Comparison of ENCODE assay signal across 8 cellular contexts in genomic region chr6:125748534-125749111, GRCh38. TPM values are rescaled to one million over a fixed set of nuclear protein-coding genes. Genes with fewer than 3 reads are reported as not detected.
A peak's percentile ranks its signal among the peaks of the same experiment; 100 is the strongest.
DNase-seq lines count a peak whose midpoint lies in the region; ATAC-seq and TF ChIP-seq lines count a peak whose summit lies in the region.

No MANE protein-coding gene starts in this region.

- H3K27me3 ChIP-seq in heart left ventricle, result peaks cover 0 to 81% (median 0%) of the 10 kb centered on the region in 9 donors
- H3K27me3 ChIP-seq in Panc1 (ENCODE audit: control insufficient read depth, insufficient read depth, low read length), result peaks cover 78% of the 10 kb centered on the region
- peaks cover 91% of the 10 kb centered on the region for H3K27me3 ChIP-seq in mononuclear cell (ENCODE audit: insufficient read depth, low read length)

- 0 to 1% (median 1%) methylated on average over 25 of the region's 25 CpGs for WGBS in heart left ventricle, 4 donors

- no TSS peak for BruUV-seq in Panc1 (replicated peaks; lab: Mats Ljungman, UMichigan)

- ATAC-seq in heart left ventricle, result no peak
- ATAC-seq in Panc1, result peak; percentile 33
- no peak for ATAC-seq in GM21381 (IDR thresholded peaks at IDR 0.05; ENCODE audit: unreplicated experiment)

- H3K4me1 ChIP-seq in heart left ventricle, result peaks cover 0 to 52% (median 2%) of the 10 kb centered on the region in 12 donors
- peaks cover 27% of the 10 kb centered on the region for H3K4me1 ChIP-seq in Panc1 (ENCODE audit: control insufficient read depth, insufficient read depth, low read length)
- peaks cover 41% of the 10 kb centered on the region for H3K4me1 ChIP-seq in mononuclear cell (ENCODE audit: insufficient read depth, low read length)

- peak overlapping the region; percentile 56 to 89 (median 79) for H3K4me3 ChIP-seq in heart left ventricle
- H3K4me3 ChIP-seq in Panc1 (ENCODE audit: low read depth in 2 of 2, low read length in 2 of 2), result peak overlapping the region; percentile 65 to 71
- peak overlapping the region; percentile 53 for H3K4me3 ChIP-seq in mononuclear cell (ENCODE audit: low read length)

- no peak for TF ChIP-seq POLR2A in heart left ventricle (IDR thresholded peaks at IDR 0.05)

- H3K27ac ChIP-seq in heart left ventricle (peak overlapping the region; percentile 71 to 99 (median 94)), Panc1 (ENCODE audit: low read length) (no peak overlapping the region)

- POLR2A ChIA-PET in Panc1 (lab: Charles Lee), result no interaction called here

- TF ChIP-seq CTCF in heart left ventricle (IDR thresholded peaks at IDR 0.05), result no peak
- no peak for TF ChIP-seq CTCF in Panc1 (IDR thresholded peaks at IDR 0.05)

- intact Hi-C loops in heart left ventricle (cut with DNase I), result loop anchor here (5.0 to 10.0 kb wide), 7 partner anchors 76 to 386 kb away; no protein-coding TSS in a partner anchor
- intact Hi-C loops in cardiac septum (cut with DNase I), result loop anchor here (5.0 kb wide), 2 partner anchors 161 to 386 kb away; no protein-coding TSS in a partner anchor
- intact Hi-C loops in Panc1 (cut with micrococcal nuclease; ENCODE audit: unreplicated experiment), result loop anchor here (1.0 kb wide), 1 partner anchor 434 kb away; no protein-coding TSS in a partner anchor

- CTCF ChIA-PET in Panc1 (lab: Charles Lee), result no interaction called here

- in situ Hi-C loops in Panc1 (cut with HindIII; ENCODE audit: low pct_unique_long_range_greater_than_20kb, low sequenced_read_pairs), result no loop called here
- in situ Hi-C loops in ACHN (cut with HindIII; ENCODE audit: low pct_ligation_motif_present, low pct_unique_long_range_greater_than_20kb, low sequenced_read_pairs), result no loop called here

- H3K9me3 ChIP-seq in heart left ventricle (no peaks in the 10 kb centered on the region), Panc1 (ENCODE audit: control insufficient read depth, insufficient read depth, low read depth, low read length) (no peaks in the 10 kb centered on the region), mononuclear cell (ENCODE audit: low read depth, low read length) (no peaks in the 10 kb centered on the region)

- DNase-seq in heart left ventricle (no peak), cardiac septum (ENCODE audit: low spot score) (no peak), Panc1 (ENCODE audit: low read depth, low spot score) (no peak), cerebellar cortex (ENCODE audit: low spot score) (peak; percentile 21), NCI-H187 (lab: John Stamatoyannopoulos, UW) (no peak), ACHN (no peak)

- H3K36me3 ChIP-seq in heart left ventricle (no peaks in the 10 kb centered on the region), Panc1 (ENCODE audit: control insufficient read depth, insufficient read depth, low read length) (no peaks in the 10 kb centered on the region)

RNA-seq across cellular contexts. Expression of gene HEY2, which starts 0.8 kb away (rescaled TPM):
- total RNA-seq in heart left ventricle (10 to 100 TPM; 29.2 to 50.9 (median 40.6) TPM), cardiac septum (12.3 TPM), Panc1 (2021; ENCODE audit: unreplicated experiment) (not detected), mononuclear cell (0.10 TPM)
- 10 to 100 TPM; 19.9 to 21.4 TPM for polyA plus RNA-seq in heart left ventricle
- not detected for polyA plus RNA-seq in Panc1 (2012; ENCODE audit: insufficient read length)

RNA-seq across cellular contexts. Expression of gene NCOA7, which starts 42.1 kb away (rescaled TPM):
- 10 to 100 TPM in 3 of 9 donors, 1 to 10 TPM in 6; 6.4 to 23.1 (median 9.9) TPM for total RNA-seq in heart left ventricle
- 1 to 10 TPM; 3.8 to 6.4 TPM for polyA plus RNA-seq in heart left ventricle
- 10.3 TPM for total RNA-seq in cardiac septum
- 37.3 TPM for total RNA-seq in Panc1 (2021; ENCODE audit: unreplicated experiment)
- polyA plus RNA-seq in Panc1 (2012; ENCODE audit: insufficient read length), result 17.1 TPM
- total RNA-seq in mononuclear cell, result 14.8 TPM

Comparison
In these comparisons a context has a peak if more than half of its experiments do, and no peak if none do; other contexts are left out.
1. RNA of gene HEY2, which starts 0.8 kb away (total RNA-seq): 29.2 to 50.9 TPM in heart left ventricle and 12.3 TPM in cardiac septum (single experiment); 0.10 TPM in mononuclear cell (single experiment) and not detected in Panc1 (single experiment); every median in the first group is over 10 times any median in the second.
2. Peak in every context shown above with its lines, with median percentiles within 50 percentile points of each other: H3K4me3 ChIP-seq.